Comparison of ENCODE assay signal across 19 cellular contexts in genomic region chr11:31763296-31763695, GRCh38. TPM values are rescaled to one million over a fixed set of nuclear protein-coding genes. Genes with fewer than 3 reads are reported as not detected.
DNase-seq lines count a peak whose midpoint lies in the region; TF ChIP-seq lines count a peak whose summit lies in the region.
"Had no signal": no experiment of that assay in that cellular context is flagged by ENCODE, and none has a peak within 500 bp of the region (broad histone marks: within the 10 kb centered on the region; RNA-seq: fewer than 3 reads in every experiment).

No MANE protein-coding gene starts in this region.

- intact Hi-C loops in CD14-positive monocyte (cut with micrococcal nuclease): no loop called here

- no peaks in the 10 kb centered on the region for H3K36me3 Mint-ChIP-seq in CD14-positive monocyte

- no peaks in the 10 kb centered on the region for H3K4me1 Mint-ChIP-seq in CD14-positive monocyte
- H3K4me1 Mint-ChIP-seq: T-helper 17 cell had no signal

- TF ChIP-seq CTCF in retinal pigment epithelial cell (conservative IDR thresholded peaks at IDR 0.05; ENCODE audit: low read depth, low read length) (no peak), CD14-positive monocyte (IDR thresholded peaks at IDR 0.05) (no peak)

- H3K9me3 Mint-ChIP-seq in CD14-positive monocyte: peaks cover 0 to 2% (median 0%) of the 10 kb centered on the region in 7 donors

- H3K4me3 ChIP-seq in retinal pigment epithelial cell (ENCODE audit: low read length): no peak overlapping the region

- DNase-seq in DMS 273 (lab: John Stamatoyannopoulos, UW; ENCODE audit: unreplicated experiment) (peak; percentile 19), DMS 273 treated with DMSO at 0.1 percent for 48 hours (lab: John Stamatoyannopoulos, UW) (no peak), NCI-H446 (lab: John Stamatoyannopoulos, UW) (peak; percentile 47 to 68), cerebellar cortex (ENCODE audit: low spot score) (peak; percentile 77), retinal pigment epithelial cell (ENCODE audit: low read depth) (peak; percentile 41), CD14-positive monocyte (ENCODE audit: low spot score) (no peak), NCI-H1105 treated with DMSO at 0.1 percent for 48 hours (lab: John Stamatoyannopoulos, UW) (no peak), ACHN (no peak)
- DNase-seq: Caco-2, DND-41, GF-D8, H7, IMR-90, NCI-H1417 treated with DMSO at 0.1 percent for 48 hours, NCI-H2029 treated with DMSO at 0.1 percent for 48 hours, NCI-H345, NCI-H748 treated with DMSO at 0.1 percent for 48 hours, SIG-M5, T-helper 17 cell had no signal

- in situ Hi-C loops in ACHN (cut with HindIII; ENCODE audit: low pct_ligation_motif_present, low pct_unique_long_range_greater_than_20kb, low sequenced_read_pairs): no loop called here

- H3K4me3 Mint-ChIP-seq in CD14-positive monocyte: no peak overlapping the region
- H3K4me3 Mint-ChIP-seq: T-helper 17 cell had no signal

- no peak overlapping the region for H3K27ac Mint-ChIP-seq in CD14-positive monocyte
- H3K27ac Mint-ChIP-seq: T-helper 17 cell had no signal

- H3K27me3 Mint-ChIP-seq in CD14-positive monocyte (ENCODE audit: low read depth in 3 of 3): peaks cover 0 to 2% (median 0%) of the 10 kb centered on the region in 3 donors
- H3K27me3 Mint-ChIP-seq: T-helper 17 cell had no signal

RNA-seq across cellular contexts. Expression of gene PAX6, which starts 47.8 kb away (rescaled TPM):
- polyA plus RNA-seq in CD14-positive monocyte: not detected
- polyA plus RNA-seq: IMR-90 had no signal

Comparison
In these comparisons a context has a peak if more than half of its experiments do, and no peak if none do; other contexts are left out.
1. DNase-seq: peak in DMS 273 (single experiment), NCI-H446 (2 of 2), cerebellar cortex (single experiment) and retinal pigment epithelial cell (single experiment); none in DMS 273 treated with DMSO at 0.1 percent for 48 hours (single experiment), CD14-positive monocyte (single experiment), NCI-H1105 treated with DMSO at 0.1 percent for 48 hours (single experiment) and ACHN (single experiment).